8 cellular contexts compared by ENCODE assay signal in genomic region chr11:111541209-111542061, GRCh38. TPM values are rescaled to one million over a fixed set of nuclear protein-coding genes. Genes with fewer than 3 reads are reported as not detected.
DNase-seq lines count a peak whose midpoint lies in the region; ATAC-seq, FAIRE-seq and TF ChIP-seq lines count a peak whose summit lies in the region.
"Had no signal": no experiment of that assay in that cellular context is flagged by ENCODE, and none has a peak within 500 bp of the region (broad histone marks: within the 10 kb centered on the region; RNA-seq: fewer than 3 reads in every experiment).

No MANE protein-coding gene starts in this region.

- no peaks in the 10 kb centered on the region for H3K36me3 Mint-ChIP-seq in activated CD4-positive, alpha-beta memory T cell treated with anti-CD3 and anti-CD28 coated beads, Interleukin-2, amount 10 ng/mL, durations not matched to agents 7 days and 5 days (ENCODE audit: low read depth)
- no peaks in the 10 kb centered on the region for H3K36me3 Mint-ChIP-seq in naive thymus-derived CD8-positive, alpha-beta T cell

- peak; percentile 21 for DNase-seq in H54 (ENCODE audit: insufficient read length, low spot score)
- DNase-seq in activated CD4-positive, alpha-beta memory T cell treated with anti-CD3 and anti-CD28 coated beads, Interleukin-2, amount 10 ng/mL, durations not matched to agents 7 days and 5 days, result no peak
- DNase-seq in fibroblast of the aortic adventitia (ENCODE audit: low read depth), result peak; percentile 66
- peak in 2 of 10 donors; percentile 16 to 27 for DNase-seq in naive thymus-derived CD8-positive, alpha-beta T cell
- no peak for DNase-seq in ACHN

- peaks cover 76% of the 10 kb centered on the region for H3K27me3 Mint-ChIP-seq in activated CD4-positive, alpha-beta memory T cell treated with anti-CD3 and anti-CD28 coated beads, Interleukin-2, amount 10 ng/mL, durations not matched to agents 7 days and 5 days
- peaks cover 0 to 32% (median 1%) of the 10 kb centered on the region in 5 donors for H3K27me3 Mint-ChIP-seq in naive thymus-derived CD8-positive, alpha-beta T cell

- ATAC-seq in naive thymus-derived CD8-positive, alpha-beta T cell, result peak in 1 of 2 donors; percentile 18
- ATAC-seq in HG03135 (IDR thresholded peaks at IDR 0.05; ENCODE audit: unreplicated experiment) (no peak), HG03520 (IDR thresholded peaks at IDR 0.05; ENCODE audit: unreplicated experiment) (no peak)

- peak overlapping the region; percentile 68 for H3K4me3 ChIP-seq in fibroblast of the aortic adventitia (ENCODE audit: low read depth, low read length)

- no peak for FAIRE-seq in H54 (lab: Jason Lieb, UNC)

- TF ChIP-seq POLR2A in H54 (IDR thresholded peaks at IDR 0.05; ENCODE audit: low read depth, low read length), result no peak

- TF ChIP-seq CTCF in fibroblast of the aortic adventitia (IDR thresholded peaks at IDR 0.05; ENCODE audit: insufficient read depth, low read length), result no peak

- peaks cover 20% of the 10 kb centered on the region for H3K4me1 Mint-ChIP-seq in activated CD4-positive, alpha-beta memory T cell treated with anti-CD3 and anti-CD28 coated beads, Interleukin-2, amount 10 ng/mL, durations not matched to agents 7 days and 5 days
- peaks cover 20 to 47% (median 37%) of the 10 kb centered on the region in 4 donors for H3K4me1 Mint-ChIP-seq in naive thymus-derived CD8-positive, alpha-beta T cell

- no peak overlapping the region for H3K27ac Mint-ChIP-seq in activated CD4-positive, alpha-beta memory T cell treated with anti-CD3 and anti-CD28 coated beads, Interleukin-2, amount 10 ng/mL, durations not matched to agents 7 days and 5 days
- peak overlapping the region; percentile 15 to 88 (median 68) for H3K27ac Mint-ChIP-seq in naive thymus-derived CD8-positive, alpha-beta T cell

- H3K9me3 Mint-ChIP-seq in activated CD4-positive, alpha-beta memory T cell treated with anti-CD3 and anti-CD28 coated beads, Interleukin-2, amount 10 ng/mL, durations not matched to agents 7 days and 5 days, result no peaks in the 10 kb centered on the region
- no peaks in the 10 kb centered on the region for H3K9me3 Mint-ChIP-seq in naive thymus-derived CD8-positive, alpha-beta T cell

- in situ Hi-C loops in ACHN (cut with HindIII; ENCODE audit: low pct_ligation_motif_present, low pct_unique_long_range_greater_than_20kb, low sequenced_read_pairs), result no loop called here

- CTCF ChIA-PET in activated CD4-positive, alpha-beta memory T cell treated with anti-CD3 and anti-CD28 coated beads, Interleukin-2, amount 10 ng/mL, durations not matched to agents 7 days and 5 days (lab: Charles Lee), result no interaction called here

- H3K4me3 Mint-ChIP-seq in activated CD4-positive, alpha-beta memory T cell treated with anti-CD3 and anti-CD28 coated beads, Interleukin-2, amount 10 ng/mL, durations not matched to agents 7 days and 5 days, result peak overlapping the region; percentile 14
- peak overlapping the region; percentile 78 to 91 (median 86) for H3K4me3 Mint-ChIP-seq in naive thymus-derived CD8-positive, alpha-beta T cell

- POLR2A ChIA-PET in activated CD4-positive, alpha-beta memory T cell treated with anti-CD3 and anti-CD28 coated beads, Interleukin-2, amount 10 ng/mL, durations not matched to agents 7 days and 5 days (lab: Charles Lee), result no interaction called here
- POLR2A ChIA-PET in naive thymus-derived CD8-positive, alpha-beta T cell (lab: Charles Lee), result interaction anchor here (0.9 kb wide), 1 partner anchor 13 kb away, joined by 3 read pairs; no protein-coding TSS in a partner anchor

RNA-seq across cellular contexts. Expression of gene LAYN, which starts 0.9 kb away (rescaled TPM):
- under 1 TPM; 0.40 to 0.76 TPM for total RNA-seq in activated CD4-positive, alpha-beta memory T cell treated with anti-CD3 and anti-CD28 coated beads, Interleukin-2, amount 10 ng/mL, durations not matched to agents 7 days and 5 days
- 34.2 and 48.7 TPM in 2 replicates for total RNA-seq in fibroblast of the aortic adventitia (ENCODE audit: low replicate concordance)
- 1 to 10 TPM; 1.2 to 1.4 TPM for total RNA-seq in naive thymus-derived CD8-positive, alpha-beta T cell
- 1 to 10 TPM in 2 of 3 donors, under 1 TPM in 1; 0.45 to 1.6 (median 1.4) TPM for polyA plus RNA-seq in naive thymus-derived CD8-positive, alpha-beta T cell
- total RNA-seq: SK-MEL-5 had no signal

RNA-seq across cellular contexts. Expression of gene HOATZ, which starts 26.9 kb away (rescaled TPM):
- total RNA-seq in activated CD4-positive, alpha-beta memory T cell treated with anti-CD3 and anti-CD28 coated beads, Interleukin-2, amount 10 ng/mL, durations not matched to agents 7 days and 5 days, result not detected
- total RNA-seq in fibroblast of the aortic adventitia (ENCODE audit: low replicate concordance), result not detected in 2 replicates
- not detected for total RNA-seq in naive thymus-derived CD8-positive, alpha-beta T cell
- not detected for polyA plus RNA-seq in naive thymus-derived CD8-positive, alpha-beta T cell
- total RNA-seq: SK-MEL-5 had no signal

RNA-seq across cellular contexts. Expression of gene BTG4, which starts 29.2 kb away (rescaled TPM):
- not detected for total RNA-seq in activated CD4-positive, alpha-beta memory T cell treated with anti-CD3 and anti-CD28 coated beads, Interleukin-2, amount 10 ng/mL, durations not matched to agents 7 days and 5 days
- 0.36 TPM in 1 of 2 replicates, not detected in the other for total RNA-seq in fibroblast of the aortic adventitia (ENCODE audit: low replicate concordance)
- total RNA-seq in naive thymus-derived CD8-positive, alpha-beta T cell, result not detected
- not detected for polyA plus RNA-seq in naive thymus-derived CD8-positive, alpha-beta T cell
- total RNA-seq: SK-MEL-5 had no signal

Comparison
In these comparisons a context has a peak if more than half of its experiments do, and no peak if none do; other contexts are left out.
1. DNase-seq: peak in H54 (single experiment) and fibroblast of the aortic adventitia (single experiment); none in activated CD4-positive, alpha-beta memory T cell treated with anti-CD3 and anti-CD28 coated beads, Interleukin-2, amount 10 ng/mL, durations not matched to agents 7 days and 5 days (single experiment) and ACHN (single experiment).
2. RNA of gene LAYN, which starts 0.9 kb away (total RNA-seq): 34.2 to 48.7 TPM in fibroblast of the aortic adventitia; 1.2 to 1.4 TPM in naive thymus-derived CD8-positive, alpha-beta T cell and 0.40 to 0.76 TPM in activated CD4-positive, alpha-beta memory T cell treated with anti-CD3 and anti-CD28 coated beads, Interleukin-2, amount 10 ng/mL, durations not matched to agents 7 days and 5 days; every median in the first group is over 10 times any median in the second.